ENCODE assay signal across 15 cellular contexts in the genomic region with DNA sequence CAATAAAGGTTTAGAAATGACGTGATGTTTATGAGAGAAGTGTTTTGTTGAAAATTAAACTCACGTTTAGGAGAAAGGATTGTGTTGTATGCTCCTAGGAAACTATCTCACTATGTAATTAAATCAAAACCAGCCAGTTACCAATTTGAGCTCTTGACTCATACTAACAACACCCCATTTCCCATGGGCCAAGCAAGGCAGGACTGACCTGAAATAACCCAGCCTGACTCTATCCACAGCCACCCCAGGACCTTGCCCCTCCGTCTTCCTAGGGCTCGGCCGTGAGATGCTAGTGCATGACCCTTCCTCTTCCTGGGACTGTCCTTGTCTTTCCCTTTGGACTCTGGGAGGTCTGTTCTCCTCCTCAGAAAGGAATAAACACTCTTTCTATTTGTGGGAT. TPM values are rescaled to one million over a fixed set of nuclear protein-coding genes. Genes with fewer than 3 reads are reported as not detected.
DNase-seq lines count a peak whose midpoint lies in the region; ATAC-seq and TF ChIP-seq lines count a peak whose summit lies in the region.
"Had no signal": no experiment of that assay in that cellular context is flagged by ENCODE, and none has a peak within 500 bp of the region (broad histone marks: within the 10 kb centered on the region; RNA-seq: fewer than 3 reads in every experiment).

No MANE protein-coding gene starts in this region.

- H3K4me1 Mint-ChIP-seq in osteocyte (ENCODE audit: unreplicated experiment) (peaks cover 44% of the 10 kb centered on the region), MCF 10A (ENCODE audit: insufficient read depth, unreplicated experiment) (no peaks in the 10 kb centered on the region)

- BruUV-seq in MCF 10A (replicated peaks; lab: Mats Ljungman, UMichigan), result no TSS peak

- POLR2A ChIA-PET in MCF 10A (lab: Yijun Ruan, JAX), result no interaction called here

- DNase-seq in AG10803 (ENCODE audit: low read depth) (peak; percentile 92), RPMI7951 (ENCODE audit: low read depth) (peak; percentile 36), osteocyte (ENCODE audit: extremely low spot score, unreplicated experiment) (no peak), SKM-1 treated with dmso at 0.1 percent for 144 hours (lab: John Stamatoyannopoulos, UW; ENCODE audit: unreplicated experiment) (no peak), DMS53 treated with DMSO at 0.1 percent for 48 hours (lab: John Stamatoyannopoulos, UW; ENCODE audit: unreplicated experiment) (no peak), MCF 10A (ENCODE audit: unreplicated experiment) (no peak)
- DNase-seq: activated T-cell treated with anti-CD3 and anti-CD28 coated beads, Interleukin-2, amount 50 U/mL, for 1 hour; DMS79 treated with DMSO at 0.1 percent for 48 hours; NCI-H1105 treated with DMSO at 0.1 percent for 48 hours; NCI-H446 treated with DMSO at 0.1 percent for 48 hours; nephron progenitor cell; stimulated activated CD4-positive, alpha-beta T cell treated with anti-CD3 and anti-CD28 coated beads, Interleukin-12 subunit alpha, Interleukin-12 subunit beta, amount 100 ng/mL, for 4 hours; T-helper 2 cell had no signal

- H3K9me3 Mint-ChIP-seq in osteocyte (ENCODE audit: unreplicated experiment), result peaks cover 5% of the 10 kb centered on the region
- H3K9me3 Mint-ChIP-seq in MCF 10A (ENCODE audit: unreplicated experiment), result peaks cover 33% of the 10 kb centered on the region
- H3K9me3 Mint-ChIP-seq: nephron progenitor cell had no signal

- H3K4me3 Mint-ChIP-seq in osteocyte (ENCODE audit: unreplicated experiment) (no peak overlapping the region), MCF 10A (ENCODE audit: unreplicated experiment) (no peak overlapping the region)
- H3K4me3 Mint-ChIP-seq: nephron progenitor cell had no signal

- H3K27ac ChIP-seq in gastroesophageal sphincter, result peak overlapping the region in 3 of 4 donors; percentile 5 to 53 (median 46)

- WGBS in gastroesophageal sphincter (ENCODE audit: low coverage in 1 of 2), 2 donors, result 0 to 11% methylated on average over 2 to 5 of the region's 5 CpGs

- H3K27ac Mint-ChIP-seq in osteocyte (ENCODE audit: unreplicated experiment) (peak overlapping the region; percentile 70), MCF 10A (ENCODE audit: low read depth, unreplicated experiment) (no peak overlapping the region)
- H3K27ac Mint-ChIP-seq: nephron progenitor cell had no signal

- H3K36me3 Mint-ChIP-seq in osteocyte (ENCODE audit: unreplicated experiment), result peaks cover 7% of the 10 kb centered on the region
- H3K36me3 Mint-ChIP-seq in MCF 10A (ENCODE audit: insufficient read depth, unreplicated experiment), result no peaks in the 10 kb centered on the region

- no peak for TF ChIP-seq EP300 in gastroesophageal sphincter (IDR thresholded peaks at IDR 0.05)

- H3K27me3 Mint-ChIP-seq in osteocyte (ENCODE audit: unreplicated experiment) (no peaks in the 10 kb centered on the region), MCF 10A (ENCODE audit: insufficient read depth, unreplicated experiment) (no peaks in the 10 kb centered on the region)

- H3K27me3 ChIP-seq in gastroesophageal sphincter, result no peaks in the 10 kb centered on the region

- ATAC-seq in gastroesophageal sphincter (peak; percentile 79), HG02588 (IDR thresholded peaks at IDR 0.05; ENCODE audit: unreplicated experiment) (no peak)

- TF ChIP-seq CTCF in AG10803 (conservative IDR thresholded peaks at IDR 0.05; ENCODE audit: low read length) (no peak), gastroesophageal sphincter (IDR thresholded peaks at IDR 0.05) (no peak), osteocyte (IDR thresholded peaks at IDR 0.05) (no peak), MCF 10A (IDR thresholded peaks at IDR 0.05; ENCODE audit: unreplicated experiment) (no peak)

- CTCF ChIA-PET in MCF 10A (lab: Yijun Ruan, JAX), result no interaction called here

- H3K9me3 ChIP-seq in gastroesophageal sphincter, result no peaks in the 10 kb centered on the region

- intact Hi-C loops in MCF 10A (cut with micrococcal nuclease), result no loop called here

- H3K36me3 ChIP-seq in gastroesophageal sphincter, result no peaks in the 10 kb centered on the region

- peaks cover 4 to 43% (median 22%) of the 10 kb centered on the region in 3 donors for H3K4me1 ChIP-seq in gastroesophageal sphincter

- H3K4me3 ChIP-seq in AG10803 (ENCODE audit: low read length) (no peak overlapping the region), gastroesophageal sphincter (no peak overlapping the region)

- no peak for TF ChIP-seq POLR2A in gastroesophageal sphincter (IDR thresholded peaks at IDR 0.05)

RNA-seq across cellular contexts. Expression of gene TLR4, which starts 16.4 kb away (rescaled TPM):
- total RNA-seq in RPMI7951 (2014; rRNA removed; shearing (Covaris generic)), result 15.9 and 21.0 TPM in 2 replicates
- total RNA-seq in gastroesophageal sphincter (10 to 100 TPM in 3 of 4 donors, 1 to 10 TPM in 1; 9.8 to 31.5 (median 19.9) TPM), osteocyte (28.9 and 30.5 TPM in 2 replicates), MCF 10A (2022) (not detected in 2 replicates)

Comparison
In these comparisons a context has a peak if more than half of its experiments do, and no peak if none do; other contexts are left out.
1. DNase-seq: peak in AG10803 (single experiment) and RPMI7951 (single experiment); none in osteocyte (single experiment), SKM-1 treated with dmso at 0.1 percent for 144 hours (single experiment), DMS53 treated with DMSO at 0.1 percent for 48 hours (single experiment) and MCF 10A (single experiment).
2. RNA of gene TLR4, which starts 16.4 kb away (total RNA-seq): 28.9 to 30.5 TPM in osteocyte, 9.8 to 31.5 TPM in gastroesophageal sphincter and 15.9 to 21.0 TPM in RPMI7951; not detected in MCF 10A; every median in the first group is over 10 times any median in the second.